In genomic region chr1:98991127-98992003, GRCh38 we compare ENCODE assay signal across 8 cellular contexts. TPM values are rescaled to one million over a fixed set of nuclear protein-coding genes. Genes with fewer than 3 reads are reported as not detected.
DNase-seq lines count a peak whose midpoint lies in the region; ATAC-seq and TF ChIP-seq lines count a peak whose summit lies in the region.

No MANE protein-coding gene starts in this region.

- H3K9me3 ChIP-seq in sigmoid colon = no peaks in the 10 kb centered on the region

- ATAC-seq in HG02588 (IDR thresholded peaks at IDR 0.05; ENCODE audit: unreplicated experiment) = peak; percentile 63

- intact Hi-C loops in sigmoid colon (cut with DNase I) = no loop called here

- WGBS in sigmoid colon, 2 donors = 73 to 76% methylated on average over 4 of the region's 4 CpGs

- H3K27me3 ChIP-seq in sigmoid colon = no peaks in the 10 kb centered on the region

- no peak for TF ChIP-seq POLR2A in sigmoid colon (IDR thresholded peaks at IDR 0.05)

- H3K4me3 ChIP-seq in foreskin fibroblast (ENCODE audit: low read depth in 1 of 2, low read length in 2 of 2) (no peak overlapping the region), sigmoid colon (no peak overlapping the region)

- DNase-seq in NCI-H82 (lab: John Stamatoyannopoulos, UW) (peak; percentile 34), NCI-H82 treated with DMSO at 0.1 percent for 48 hours (lab: John Stamatoyannopoulos, UW; ENCODE audit: unreplicated experiment) (no peak), RPMI8226 (peak; percentile 18), foreskin fibroblast (peak; percentile 81 to 90), sigmoid colon (no peak), NCI-H128 (lab: John Stamatoyannopoulos, UW; ENCODE audit: unreplicated experiment) (no peak), NCI-H1417 (lab: John Stamatoyannopoulos, UW) (no peak)

- H3K36me3 ChIP-seq in sigmoid colon = no peaks in the 10 kb centered on the region

- peaks cover 0 to 11% (median 0%) of the 10 kb centered on the region in 4 donors for H3K4me1 ChIP-seq in sigmoid colon

- H3K27ac ChIP-seq in sigmoid colon = no peak overlapping the region

- TF ChIP-seq EP300 in sigmoid colon (IDR thresholded peaks at IDR 0.05) = no peak

- TF ChIP-seq CTCF in foreskin fibroblast (IDR thresholded peaks at IDR 0.05; ENCODE audit: low read depth, low read length) (no peak), sigmoid colon (IDR thresholded peaks at IDR 0.05) (no peak)

RNA-seq across cellular contexts. Expression of gene PLPPR5, which starts 13.3 kb away (rescaled TPM):
- 1 to 10 TPM in 1 of 4 donors, under 1 TPM in 3; 0.16 to 1.1 (median 0.68) TPM for total RNA-seq in sigmoid colon
- under 1 TPM in 1 of 3 donors, not detected in 2; 0.13 TPM for polyA plus RNA-seq in sigmoid colon

Comparison
In these comparisons a context has a peak if more than half of its experiments do, and no peak if none do; other contexts are left out.
1. DNase-seq: peak in NCI-H82 (single experiment), RPMI8226 (single experiment) and foreskin fibroblast (2 of 2); none in NCI-H82 treated with DMSO at 0.1 percent for 48 hours (single experiment), sigmoid colon (single experiment), NCI-H128 (single experiment) and NCI-H1417 (0 of 3).